ENCODE assay signal across 8 cellular contexts in genomic region chr16:57757326-57757786, GRCh38. TPM values are rescaled to one million over a fixed set of nuclear protein-coding genes. Genes with fewer than 3 reads are reported as not detected.
DNase-seq lines count a peak whose midpoint lies in the region; ATAC-seq and TF ChIP-seq lines count a peak whose summit lies in the region.

No MANE protein-coding gene starts in this region.

- H3K27ac Mint-ChIP-seq in chondrocyte (ENCODE audit: unreplicated experiment), result no peak overlapping the region

- WGBS in lower leg skin, 2 donors, result 61 to 62% methylated on average over 6 to 9 of the region's 11 CpGs

- H3K4me1 Mint-ChIP-seq in chondrocyte (ENCODE audit: low read depth), result no peaks in the 10 kb centered on the region

- no peaks in the 10 kb centered on the region for H3K9me3 Mint-ChIP-seq in chondrocyte (ENCODE audit: low read depth)

- TF ChIP-seq POLR2A in lower leg skin (IDR thresholded peaks at IDR 0.05), result no peak

- no peak overlapping the region for H3K4me3 Mint-ChIP-seq in chondrocyte (ENCODE audit: unreplicated experiment)

- H3K36me3 Mint-ChIP-seq in chondrocyte (ENCODE audit: low read depth), result peaks cover 17% of the 10 kb centered on the region

- TF ChIP-seq CTCF in chondrocyte (IDR thresholded peaks at IDR 0.05) (peak; percentile 97), lower leg skin (IDR thresholded peaks at IDR 0.05) (peak in 1 of 3 donors; percentile 83)

- DNase-seq in NOMO-1 (lab: John Stamatoyannopoulos, UW; ENCODE audit: unreplicated experiment in 2 of 2) (peak; percentile 35 to 54), NOMO-1 treated with dmso at 0.1 percent for 144 hours (lab: John Stamatoyannopoulos, UW; ENCODE audit: unreplicated experiment) (no peak), NCI-H1105 treated with DMSO at 0.1 percent for 48 hours (lab: John Stamatoyannopoulos, UW) (peak; percentile 2), chondrocyte (ENCODE audit: low spot score) (peak; percentile 94), lower leg skin (ENCODE audit: low spot score in 2 of 2) (peak; percentile 83 to 98)
- DNase-seq in activated CD4-positive, alpha-beta T cell treated with anti-CD3 and anti-CD28 coated beads for 48 hours, result peak; percentile 92
- peak; percentile 77 for DNase-seq in stimulated activated CD8-positive, alpha-beta memory T cell treated with anti-CD3 and anti-CD28 coated beads, Interleukin-12 subunit alpha, Interleukin-12 subunit beta, amount 100 ng/mL, for 1 hour (ENCODE audit: low read depth)

- H3K27me3 Mint-ChIP-seq in chondrocyte (ENCODE audit: low read depth), result no peaks in the 10 kb centered on the region

- H3K4me3 ChIP-seq in lower leg skin (ENCODE audit: low read depth, poor library complexity, severe bottlenecking), result no peak overlapping the region

- peak; percentile 85 for ATAC-seq in HG02588 (IDR thresholded peaks at IDR 0.05; ENCODE audit: unreplicated experiment)

- intact Hi-C loops in lower leg skin (cut with DNase I; ENCODE audit: low total_unique reads), result loop anchor here (10.0 kb wide), 2 partner anchors 107 to 237 kb away; no protein-coding TSS in a partner anchor

RNA-seq across cellular contexts. Expression of gene KATNB1, which starts 21.8 kb away (rescaled TPM):
- 14.0 to 20.6 TPM (median 14.7 TPM) in 3 replicates for total RNA-seq in chondrocyte
- 10 to 100 TPM; 30.6 to 54.9 (median 41.1) TPM for total RNA-seq in lower leg skin

RNA-seq across cellular contexts. Expression of gene KIFC3, which starts 44.9 kb away (rescaled TPM):
- total RNA-seq in chondrocyte (74.4 to 135 TPM (median 75.6 TPM) in 3 replicates), lower leg skin (100 to 1,000 TPM; 116 to 206 (median 164) TPM)
